17 cellular contexts compared by ENCODE assay signal in genomic region chr3:32056559-32057290, GRCh38. TPM values are rescaled to one million over a fixed set of nuclear protein-coding genes. Genes with fewer than 3 reads are reported as not detected.
DNase-seq lines count a peak whose midpoint lies in the region; ATAC-seq lines count a peak whose summit lies in the region.
"Had no signal": no experiment of that assay in that cellular context is flagged by ENCODE, and none has a peak within 500 bp of the region (broad histone marks: within the 10 kb centered on the region; RNA-seq: fewer than 3 reads in every experiment).

No MANE protein-coding gene starts in this region.

- CTCF ChIA-PET in activated CD8-positive, alpha-beta T cell treated with anti-CD3 and anti-CD28 coated beads, Interleukin-2, amount 10 ng/mL, durations not matched to agents 7 days and 5 days (lab: Charles Lee), result no interaction called here

- H3K4me3 Mint-ChIP-seq in activated T-cell treated with anti-CD3 and anti-CD28 coated beads, Interleukin-2, amount 50 U/mL, for 72 hours, result no peak overlapping the region
- no peak overlapping the region for H3K4me3 Mint-ChIP-seq in activated T-cell treated with anti-CD3 and anti-CD28 coated beads, Interleukin-2, amount 50 U/mL, for 24 hours
- no peak overlapping the region for H3K4me3 Mint-ChIP-seq in activated CD8-positive, alpha-beta T cell treated with anti-CD3 and anti-CD28 coated beads, Interleukin-2, amount 10 ng/mL, durations not matched to agents 7 days and 5 days
- no peak overlapping the region for H3K4me3 Mint-ChIP-seq in stimulated activated effector memory CD8-positive, alpha-beta T cell treated with anti-CD3 and anti-CD28 coated beads, Interleukin-12 subunit alpha, Interleukin-12 subunit beta, amount 100 ng/mL, for 72 hours
- H3K4me3 Mint-ChIP-seq: CD8-positive, alpha-beta T cell had no signal

- H3K36me3 Mint-ChIP-seq in activated T-cell treated with anti-CD3 and anti-CD28 coated beads, Interleukin-2, amount 50 U/mL, for 72 hours (ENCODE audit: insufficient read depth in 2 of 2), result no peaks in the 10 kb centered on the region
- H3K36me3 Mint-ChIP-seq in activated T-cell treated with anti-CD3 and anti-CD28 coated beads, Interleukin-2, amount 50 U/mL, for 24 hours (ENCODE audit: low read depth), result no peaks in the 10 kb centered on the region
- H3K36me3 Mint-ChIP-seq in activated CD8-positive, alpha-beta T cell treated with anti-CD3 and anti-CD28 coated beads, Interleukin-2, amount 10 ng/mL, durations not matched to agents 7 days and 5 days (ENCODE audit: low read depth), result no peaks in the 10 kb centered on the region
- H3K36me3 Mint-ChIP-seq in stimulated activated effector memory CD8-positive, alpha-beta T cell treated with anti-CD3 and anti-CD28 coated beads, Interleukin-12 subunit alpha, Interleukin-12 subunit beta, amount 100 ng/mL, for 72 hours, result no peaks in the 10 kb centered on the region
- H3K36me3 Mint-ChIP-seq: CD8-positive, alpha-beta T cell had no signal

- DNase-seq in activated T-cell treated with anti-CD3 and anti-CD28 coated beads, Interleukin-2, amount 50 U/mL, for 72 hours, result no peak
- no peak for DNase-seq in activated T-cell treated with anti-CD3 and anti-CD28 coated beads, Interleukin-2, amount 50 U/mL, for 24 hours
- no peak for DNase-seq in activated CD8-positive, alpha-beta T cell treated with anti-CD3 and anti-CD28 coated beads, Interleukin-2, amount 10 ng/mL, durations not matched to agents 7 days and 5 days
- peak; percentile 12 for DNase-seq in glomerular endothelial cell (ENCODE audit: extremely low read depth, low read depth, low spot score)
- DNase-seq in stimulated activated effector memory CD8-positive, alpha-beta T cell treated with anti-CD3 and anti-CD28 coated beads, Interleukin-12 subunit alpha, Interleukin-12 subunit beta, amount 100 ng/mL, for 72 hours (ENCODE audit: low spot score in 2 of 2), result no peak
- no peak for DNase-seq in COLO668 (lab: John Stamatoyannopoulos, UW; ENCODE audit: unreplicated experiment)
- DNase-seq: CD8-positive, alpha-beta T cell; DMS79; IMR-90; Kasumi-1; NCI-H1092 treated with DMSO at 0.1 percent for 48 hours; NCI-H2081; NCI-H2171 treated with DMSO at 0.1 percent for 48 hours; NK-92 treated with Interleukin-12 subunit alpha and Interleukin-12 subunit beta, amount 100 ng/mL, for 24 hours; Peyer's patch had no signal

- H3K9me3 Mint-ChIP-seq in activated T-cell treated with anti-CD3 and anti-CD28 coated beads, Interleukin-2, amount 50 U/mL, for 72 hours, result peaks cover 0 to 1% of the 10 kb centered on the region in 2 donors
- H3K9me3 Mint-ChIP-seq in activated T-cell treated with anti-CD3 and anti-CD28 coated beads, Interleukin-2, amount 50 U/mL, for 24 hours, result no peaks in the 10 kb centered on the region
- peaks cover 11% of the 10 kb centered on the region for H3K9me3 Mint-ChIP-seq in activated CD8-positive, alpha-beta T cell treated with anti-CD3 and anti-CD28 coated beads, Interleukin-2, amount 10 ng/mL, durations not matched to agents 7 days and 5 days (ENCODE audit: insufficient read depth)
- H3K9me3 Mint-ChIP-seq in stimulated activated effector memory CD8-positive, alpha-beta T cell treated with anti-CD3 and anti-CD28 coated beads, Interleukin-12 subunit alpha, Interleukin-12 subunit beta, amount 100 ng/mL, for 72 hours, result no peaks in the 10 kb centered on the region
- H3K9me3 Mint-ChIP-seq: CD8-positive, alpha-beta T cell had no signal

- peak; percentile 40 to 65 for ATAC-seq in activated T-cell treated with anti-CD3 and anti-CD28 coated beads, Interleukin-2, amount 50 U/mL, for 72 hours (replicated peaks in 1 of 2)
- ATAC-seq in activated CD8-positive, alpha-beta T cell treated with anti-CD3 and anti-CD28 coated beads, Interleukin-2, amount 10 ng/mL, durations not matched to agents 7 days and 5 days, result peak; percentile 15
- ATAC-seq in stimulated activated effector memory CD8-positive, alpha-beta T cell treated with anti-CD3 and anti-CD28 coated beads, Interleukin-12 subunit alpha, Interleukin-12 subunit beta, amount 100 ng/mL, for 72 hours, result peak; percentile 65
- ATAC-seq in HG03342 (IDR thresholded peaks at IDR 0.05; ENCODE audit: unreplicated experiment) (no peak), HG03196 (IDR thresholded peaks at IDR 0.05; ENCODE audit: unreplicated experiment) (no peak)
- ATAC-seq: CD8-positive, alpha-beta T cell had no signal

- H3K27me3 Mint-ChIP-seq in activated T-cell treated with anti-CD3 and anti-CD28 coated beads, Interleukin-2, amount 50 U/mL, for 72 hours (ENCODE audit: low read depth), result no peaks in the 10 kb centered on the region
- peaks cover 3% of the 10 kb centered on the region for H3K27me3 Mint-ChIP-seq in activated T-cell treated with anti-CD3 and anti-CD28 coated beads, Interleukin-2, amount 50 U/mL, for 24 hours
- H3K27me3 Mint-ChIP-seq in activated CD8-positive, alpha-beta T cell treated with anti-CD3 and anti-CD28 coated beads, Interleukin-2, amount 10 ng/mL, durations not matched to agents 7 days and 5 days (ENCODE audit: low read depth), result peaks cover 5% of the 10 kb centered on the region

- POLR2A ChIA-PET in activated CD8-positive, alpha-beta T cell treated with anti-CD3 and anti-CD28 coated beads, Interleukin-2, amount 10 ng/mL, durations not matched to agents 7 days and 5 days (lab: Charles Lee), result no interaction called here

- no peak overlapping the region for H3K27ac Mint-ChIP-seq in activated T-cell treated with anti-CD3 and anti-CD28 coated beads, Interleukin-2, amount 50 U/mL, for 72 hours
- H3K27ac Mint-ChIP-seq in activated T-cell treated with anti-CD3 and anti-CD28 coated beads, Interleukin-2, amount 50 U/mL, for 24 hours, result no peak overlapping the region
- H3K27ac Mint-ChIP-seq in activated CD8-positive, alpha-beta T cell treated with anti-CD3 and anti-CD28 coated beads, Interleukin-2, amount 10 ng/mL, durations not matched to agents 7 days and 5 days, result no peak overlapping the region
- no peak overlapping the region for H3K27ac Mint-ChIP-seq in stimulated activated effector memory CD8-positive, alpha-beta T cell treated with anti-CD3 and anti-CD28 coated beads, Interleukin-12 subunit alpha, Interleukin-12 subunit beta, amount 100 ng/mL, for 72 hours
- H3K27ac Mint-ChIP-seq: CD8-positive, alpha-beta T cell had no signal

- peaks cover 6% of the 10 kb centered on the region for H3K4me1 Mint-ChIP-seq in activated T-cell treated with anti-CD3 and anti-CD28 coated beads, Interleukin-2, amount 50 U/mL, for 72 hours (ENCODE audit: low read depth)
- peaks cover 3% of the 10 kb centered on the region for H3K4me1 Mint-ChIP-seq in activated T-cell treated with anti-CD3 and anti-CD28 coated beads, Interleukin-2, amount 50 U/mL, for 24 hours (ENCODE audit: low read depth)
- peaks cover 11% of the 10 kb centered on the region for H3K4me1 Mint-ChIP-seq in activated CD8-positive, alpha-beta T cell treated with anti-CD3 and anti-CD28 coated beads, Interleukin-2, amount 10 ng/mL, durations not matched to agents 7 days and 5 days (ENCODE audit: low read depth)
- no peaks in the 10 kb centered on the region for H3K4me1 Mint-ChIP-seq in stimulated activated effector memory CD8-positive, alpha-beta T cell treated with anti-CD3 and anti-CD28 coated beads, Interleukin-12 subunit alpha, Interleukin-12 subunit beta, amount 100 ng/mL, for 72 hours

RNA-seq across cellular contexts. Expression of gene GPD1L, which starts 49.7 kb away (rescaled TPM):
- 10 to 100 TPM; 20.6 to 24.2 TPM for total RNA-seq in activated T-cell treated with anti-CD3 and anti-CD28 coated beads, Interleukin-2, amount 50 U/mL, for 72 hours
- total RNA-seq in activated CD8-positive, alpha-beta T cell treated with anti-CD3 and anti-CD28 coated beads, Interleukin-2, amount 10 ng/mL, durations not matched to agents 7 days and 5 days, result 10 to 100 TPM; 33.8 to 37.0 TPM
- 8.3 and 9.2 TPM in 2 replicates for total RNA-seq in glomerular endothelial cell

Comparison
In these comparisons a context has a peak if more than half of its experiments do, and no peak if none do; other contexts are left out.
1. ATAC-seq: peak in activated T-cell treated with anti-CD3 and anti-CD28 coated beads, Interleukin-2, amount 50 U/mL, for 72 hours (2 of 2), activated CD8-positive, alpha-beta T cell treated with anti-CD3 and anti-CD28 coated beads, Interleukin-2, amount 10 ng/mL, durations not matched to agents 7 days and 5 days (single experiment) and stimulated activated effector memory CD8-positive, alpha-beta T cell treated with anti-CD3 and anti-CD28 coated beads, Interleukin-12 subunit alpha, Interleukin-12 subunit beta, amount 100 ng/mL, for 72 hours (single experiment); none in HG03342 (single experiment) and HG03196 (single experiment).